20 cellular contexts compared by ENCODE assay signal in genomic region chr20:47622118-47622665, GRCh38.
DNase-seq lines count a peak whose midpoint lies in the region; ATAC-seq and TF ChIP-seq lines count a peak whose summit lies in the region.
"Had no signal": no experiment of that assay in that cellular context is flagged by ENCODE, and none has a peak within 500 bp of the region (broad histone marks: within the 10 kb centered on the region; RNA-seq: fewer than 3 reads in every experiment).

No MANE protein-coding gene starts in this region.

- intact Hi-C loops in activated T-helper 1 cell treated with anti-CD3 and anti-CD28 coated beads, Interleukin-12 subunit alpha, Interleukin-12 subunit beta, Interleukin-2, Interleukin-4 antibody, amounts not matched to agents 30 ng/mL and 10 ng/mL and 1 ng/mL, durations not matched to agents 14 hours and 24 hours and 36 hours (cut with micrococcal nuclease) = loop anchor here (5.0 kb wide), 1 partner anchor 35 kb away; no protein-coding TSS in a partner anchor

- no peaks in the 10 kb centered on the region for H3K9me3 Mint-ChIP-seq in activated T-cell treated with anti-CD3 and anti-CD28 coated beads, Interleukin-2, amount 50 U/mL, for 24 hours
- H3K9me3 Mint-ChIP-seq in HFFc6 (no peaks in the 10 kb centered on the region), nephron progenitor cell (no peaks in the 10 kb centered on the region)
- no peaks in the 10 kb centered on the region for H3K9me3 Mint-ChIP-seq in activated T-helper 1 cell treated with anti-CD3 and anti-CD28 coated beads, Interleukin-12 subunit alpha, Interleukin-12 subunit beta, Interleukin-2, Interleukin-4 antibody, amounts not matched to agents 30 ng/mL and 10 ng/mL and 1 ng/mL, durations not matched to agents 14 hours and 24 hours and 36 hours
- H3K9me3 Mint-ChIP-seq: endodermal cell had no signal

- peaks cover 41% of the 10 kb centered on the region for H3K4me1 Mint-ChIP-seq in activated T-cell treated with anti-CD3 and anti-CD28 coated beads, Interleukin-2, amount 50 U/mL, for 24 hours (ENCODE audit: low read depth)
- H3K4me1 Mint-ChIP-seq in HFFc6 (ENCODE audit: low read depth) (peaks cover 16% of the 10 kb centered on the region), nephron progenitor cell (no peaks in the 10 kb centered on the region)
- H3K4me1 Mint-ChIP-seq in activated T-helper 1 cell treated with anti-CD3 and anti-CD28 coated beads, Interleukin-12 subunit alpha, Interleukin-12 subunit beta, Interleukin-2, Interleukin-4 antibody, amounts not matched to agents 30 ng/mL and 10 ng/mL and 1 ng/mL, durations not matched to agents 14 hours and 24 hours and 36 hours (ENCODE audit: low read depth) = peaks cover 53% of the 10 kb centered on the region

- no peak overlapping the region for H3K4me3 Mint-ChIP-seq in activated T-cell treated with anti-CD3 and anti-CD28 coated beads, Interleukin-2, amount 50 U/mL, for 24 hours
- H3K4me3 Mint-ChIP-seq in HFFc6 (no peak overlapping the region), nephron progenitor cell (no peak overlapping the region)
- no peak overlapping the region for H3K4me3 Mint-ChIP-seq in activated T-helper 1 cell treated with anti-CD3 and anti-CD28 coated beads, Interleukin-12 subunit alpha, Interleukin-12 subunit beta, Interleukin-2, Interleukin-4 antibody, amounts not matched to agents 30 ng/mL and 10 ng/mL and 1 ng/mL, durations not matched to agents 14 hours and 24 hours and 36 hours
- H3K4me3 Mint-ChIP-seq: endodermal cell had no signal

- no peak for ATAC-seq in GM19395 (IDR thresholded peaks at IDR 0.05; ENCODE audit: unreplicated experiment)
- no peak for ATAC-seq in HG03521 (IDR thresholded peaks at IDR 0.05; ENCODE audit: unreplicated experiment)

- peak overlapping the region; percentile 82 for H3K27ac Mint-ChIP-seq in activated T-cell treated with anti-CD3 and anti-CD28 coated beads, Interleukin-2, amount 50 U/mL, for 24 hours
- H3K27ac Mint-ChIP-seq in HFFc6 (peak overlapping the region; percentile 33; the same call in 1 of the 2 replicates), nephron progenitor cell (peak overlapping the region; percentile 17)
- peak overlapping the region; percentile 60 for H3K27ac Mint-ChIP-seq in activated T-helper 1 cell treated with anti-CD3 and anti-CD28 coated beads, Interleukin-12 subunit alpha, Interleukin-12 subunit beta, Interleukin-2, Interleukin-4 antibody, amounts not matched to agents 30 ng/mL and 10 ng/mL and 1 ng/mL, durations not matched to agents 14 hours and 24 hours and 36 hours
- H3K27ac Mint-ChIP-seq: endodermal cell had no signal

- no peak for DNase-seq in activated T-cell treated with anti-CD3 and anti-CD28 coated beads, Interleukin-2, amount 50 U/mL, for 24 hours
- no peak for DNase-seq in activated T-cell treated with anti-CD3 and anti-CD28 coated beads, Interleukin-2, amount 50 U/mL, for 48 hours
- DNase-seq in HFFc6 (no peak), nephron progenitor cell (no peak), EL (no peak)
- DNase-seq in activated T-helper 1 cell treated with anti-CD3 and anti-CD28 coated beads, Interleukin-12 subunit alpha, Interleukin-12 subunit beta, Interleukin-2, Interleukin-4 antibody, amounts not matched to agents 30 ng/mL and 10 ng/mL and 1 ng/mL, durations not matched to agents 14 hours and 24 hours and 36 hours (ENCODE audit: low spot score) = no peak
- DNase-seq: activated CD8-positive, alpha-beta memory T cell treated with anti-CD3 and anti-CD28 coated beads for 24 hours; amniotic stem cell; Caco-2; endodermal cell; NCI-H2107; NCI-H510A; nucleus accumbens; Peyer's patch; retina; stimulated activated CD4-positive, alpha-beta T cell treated with anti-CD3 and anti-CD28 coated beads, Interleukin-4, amount 100 ng/mL, for 24 hours; trophoblast cell; WERI-Rb-1 had no signal

- H3K36me3 Mint-ChIP-seq in activated T-cell treated with anti-CD3 and anti-CD28 coated beads, Interleukin-2, amount 50 U/mL, for 24 hours (ENCODE audit: low read depth) = peaks cover 80% of the 10 kb centered on the region
- H3K36me3 Mint-ChIP-seq in HFFc6 (ENCODE audit: low read depth) (peaks cover 11% of the 10 kb centered on the region), nephron progenitor cell (ENCODE audit: low read depth) (peaks cover 23% of the 10 kb centered on the region)
- H3K36me3 Mint-ChIP-seq in activated T-helper 1 cell treated with anti-CD3 and anti-CD28 coated beads, Interleukin-12 subunit alpha, Interleukin-12 subunit beta, Interleukin-2, Interleukin-4 antibody, amounts not matched to agents 30 ng/mL and 10 ng/mL and 1 ng/mL, durations not matched to agents 14 hours and 24 hours and 36 hours (ENCODE audit: low read depth) = peaks cover 30% of the 10 kb centered on the region

- H3K27me3 Mint-ChIP-seq in activated T-cell treated with anti-CD3 and anti-CD28 coated beads, Interleukin-2, amount 50 U/mL, for 24 hours = no peaks in the 10 kb centered on the region
- no peaks in the 10 kb centered on the region; the same call in none of the 2 replicates for H3K27me3 Mint-ChIP-seq in HFFc6 (ENCODE audit: insufficient read depth)
- H3K27me3 Mint-ChIP-seq in activated T-helper 1 cell treated with anti-CD3 and anti-CD28 coated beads, Interleukin-12 subunit alpha, Interleukin-12 subunit beta, Interleukin-2, Interleukin-4 antibody, amounts not matched to agents 30 ng/mL and 10 ng/mL and 1 ng/mL, durations not matched to agents 14 hours and 24 hours and 36 hours (ENCODE audit: insufficient read depth) = no peaks in the 10 kb centered on the region
- peaks cover 4% of the 10 kb centered on the region for H3K27me3 Mint-ChIP-seq in nephron progenitor cell (ENCODE audit: low read depth, poor library complexity)

- TF ChIP-seq CTCF in HFFc6 (IDR thresholded peaks at IDR 0.05) = no peak
- no peak for TF ChIP-seq CTCF in nephron progenitor cell (IDR thresholded peaks at IDR 0.05)

Comparison
In these comparisons a context has a peak if more than half of its experiments do, and no peak if none do; other contexts are left out.
1. H3K27ac Mint-ChIP-seq: peak in every context shown above with its lines; median percentile 82 in activated T-cell treated with anti-CD3 and anti-CD28 coated beads, Interleukin-2, amount 50 U/mL, for 24 hours; 60 in activated T-helper 1 cell treated with anti-CD3 and anti-CD28 coated beads, Interleukin-12 subunit alpha, Interleukin-12 subunit beta, Interleukin-2, Interleukin-4 antibody, amounts not matched to agents 30 ng/mL and 10 ng/mL and 1 ng/mL, durations not matched to agents 14 hours and 24 hours and 36 hours; 33 in HFFc6; 17 in nephron progenitor cell.